ENCODE assay signal across 1 cellular context in the genomic region with DNA sequence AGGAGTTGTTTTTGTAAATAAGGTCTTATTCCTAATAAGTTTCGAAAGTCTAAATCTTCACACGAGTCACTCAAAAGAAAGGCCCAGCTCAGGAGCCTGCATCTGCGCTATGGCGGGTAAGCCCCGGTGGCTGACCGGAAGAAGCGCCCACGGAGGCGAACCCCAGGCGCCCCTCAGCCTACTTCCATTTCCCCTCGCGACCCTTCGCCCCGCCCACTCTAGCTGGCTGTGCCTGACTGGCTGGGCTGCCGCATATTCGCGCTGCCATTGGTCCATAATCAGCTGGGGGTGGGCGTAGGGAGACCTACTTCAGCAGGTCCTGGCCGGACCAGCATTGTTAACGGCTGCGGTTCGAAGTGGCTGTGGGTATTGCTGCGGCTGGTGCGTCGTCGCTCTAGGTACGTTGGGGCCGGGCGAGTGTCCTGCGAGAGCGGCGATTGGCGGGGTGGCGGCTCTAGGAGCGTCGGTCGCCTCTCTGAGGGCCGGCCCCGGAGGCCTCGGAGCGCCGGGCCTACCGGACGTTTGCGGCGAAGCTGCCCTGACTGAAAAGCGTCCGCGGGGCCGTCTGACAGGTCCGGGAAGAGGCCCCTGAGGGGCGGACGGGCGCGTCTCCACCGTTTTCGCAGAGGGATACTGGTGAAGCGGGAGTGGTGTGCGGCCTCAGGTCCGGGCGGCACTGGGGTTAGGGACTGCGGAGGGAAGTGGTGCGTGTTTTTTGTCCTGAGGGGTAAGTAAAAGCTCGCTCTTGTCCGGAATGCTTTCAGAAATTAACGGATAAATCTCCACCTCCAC.
TF ChIP-seq lines count a peak whose summit lies in the region.

A gene with protein sequence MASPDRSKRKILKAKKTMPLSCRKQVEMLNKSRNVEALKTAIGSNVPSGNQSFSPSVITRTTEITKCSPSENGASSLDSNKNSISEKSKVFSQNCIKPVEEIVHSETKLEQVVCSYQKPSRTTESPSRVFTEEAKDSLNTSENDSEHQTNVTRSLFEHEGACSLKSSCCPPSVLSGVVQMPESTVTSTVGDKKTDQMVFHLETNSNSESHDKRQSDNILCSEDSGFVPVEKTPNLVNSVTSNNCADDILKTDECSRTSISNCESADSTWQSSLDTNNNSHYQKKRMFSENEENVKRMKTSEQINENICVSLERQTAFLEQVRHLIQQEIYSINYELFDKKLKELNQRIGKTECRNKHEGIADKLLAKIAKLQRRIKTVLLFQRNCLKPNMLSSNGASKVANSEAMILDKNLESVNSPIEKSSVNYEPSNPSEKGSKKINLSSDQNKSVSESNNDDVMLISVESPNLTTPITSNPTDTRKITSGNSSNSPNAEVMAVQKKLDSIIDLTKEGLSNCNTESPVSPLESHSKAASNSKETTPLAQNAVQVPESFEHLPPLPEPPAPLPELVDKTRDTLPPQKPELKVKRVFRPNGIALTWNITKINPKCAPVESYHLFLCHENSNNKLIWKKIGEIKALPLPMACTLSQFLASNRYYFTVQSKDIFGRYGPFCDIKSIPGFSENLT (plus strand): TSS at position 337 of the 792 bp plus-strand sequence. CDS start 44,560 bp downstream, outside the sequence.

TF ChIP-seq in K562, 482 proteins besides CTCF, POLR2A, EP300 and RAD21 (continued from another document and continues in another):
- TF ChIP-seq, protein P1, sequence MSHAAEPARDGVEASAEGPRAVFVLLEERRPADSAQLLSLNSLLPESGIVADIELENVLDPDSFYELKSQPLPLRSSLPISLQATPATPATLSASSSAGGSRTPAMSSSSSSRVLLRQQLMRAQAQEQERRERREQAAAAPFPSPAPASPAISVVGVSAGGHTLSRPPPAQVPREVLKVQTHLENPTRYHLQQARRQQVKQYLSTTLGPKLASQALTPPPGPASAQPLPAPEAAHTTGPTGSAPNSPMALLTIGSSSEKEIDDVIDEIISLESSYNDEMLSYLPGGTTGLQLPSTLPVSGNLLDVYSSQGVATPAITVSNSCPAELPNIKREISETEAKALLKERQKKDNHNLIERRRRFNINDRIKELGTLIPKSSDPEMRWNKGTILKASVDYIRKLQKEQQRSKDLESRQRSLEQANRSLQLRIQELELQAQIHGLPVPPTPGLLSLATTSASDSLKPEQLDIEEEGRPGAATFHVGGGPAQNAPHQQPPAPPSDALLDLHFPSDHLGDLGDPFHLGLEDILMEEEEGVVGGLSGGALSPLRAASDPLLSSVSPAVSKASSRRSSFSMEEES (CRISPR knock-in tag; IDR thresholded peaks at IDR 0.05), result no peak
- no peak for TF ChIP-seq SNIP1 (IDR thresholded peaks at IDR 0.05; ENCODE audit: low read depth)
- TF ChIP-seq POLR3G (IDR thresholded peaks at IDR 0.05; ENCODE audit: extremely low read depth, insufficient read length, insufficient replicate concordance), result no peak
- peak; percentile 81 for TF ChIP-seq NFIC (IDR thresholded peaks at IDR 0.05)
- TF ChIP-seq NFE2L1 (tag; IDR thresholded peaks at IDR 0.05; ENCODE audit: borderline replicate concordance, low read depth), result no peak
- TF ChIP-seq ZNF830 (CRISPR knock-in tag; IDR thresholded peaks at IDR 0.05), result no peak
- peak; percentile 81 for TF ChIP-seq ESRRA (IDR thresholded peaks at IDR 0.05; ENCODE audit: borderline replicate concordance, low read depth)
- TF ChIP-seq KLF13 (tag; IDR thresholded peaks at IDR 0.05; ENCODE audit: borderline replicate concordance, low read depth), result no peak
- TF ChIP-seq ZNF699 (CRISPR knock-in tag; IDR thresholded peaks at IDR 0.05; ENCODE audit: insufficient replicate concordance), result no peak
- peak; percentile 97 for TF ChIP-seq KDM5B (IDR thresholded peaks at IDR 0.05; ENCODE audit: insufficient replicate concordance, low read depth, low read length)
- TF ChIP-seq, protein P2, sequence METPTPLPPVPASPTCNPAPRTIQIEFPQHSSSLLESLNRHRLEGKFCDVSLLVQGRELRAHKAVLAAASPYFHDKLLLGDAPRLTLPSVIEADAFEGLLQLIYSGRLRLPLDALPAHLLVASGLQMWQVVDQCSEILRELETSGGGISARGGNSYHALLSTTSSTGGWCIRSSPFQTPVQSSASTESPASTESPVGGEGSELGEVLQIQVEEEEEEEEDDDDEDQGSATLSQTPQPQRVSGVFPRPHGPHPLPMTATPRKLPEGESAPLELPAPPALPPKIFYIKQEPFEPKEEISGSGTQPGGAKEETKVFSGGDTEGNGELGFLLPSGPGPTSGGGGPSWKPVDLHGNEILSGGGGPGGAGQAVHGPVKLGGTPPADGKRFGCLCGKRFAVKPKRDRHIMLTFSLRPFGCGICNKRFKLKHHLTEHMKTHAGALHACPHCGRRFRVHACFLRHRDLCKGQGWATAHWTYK (CRISPR knock-in tag; IDR thresholded peaks at IDR 0.05), result peak; percentile 69; the same call in 1 of the 2 replicates
- peak in 1 of 2 experiments; percentile 49; a peak in 1 of 4 replicates for TF ChIP-seq SRF (CRISPR knock-in tag; IDR thresholded peaks at IDR 0.05)
- no peak for TF ChIP-seq ATF1 (CRISPR knock-in tag; IDR thresholded peaks at IDR 0.05)
- TF ChIP-seq ATF1 (tag; IDR thresholded peaks at IDR 0.05), result peak; percentile 91
- TF ChIP-seq, protein P3, sequence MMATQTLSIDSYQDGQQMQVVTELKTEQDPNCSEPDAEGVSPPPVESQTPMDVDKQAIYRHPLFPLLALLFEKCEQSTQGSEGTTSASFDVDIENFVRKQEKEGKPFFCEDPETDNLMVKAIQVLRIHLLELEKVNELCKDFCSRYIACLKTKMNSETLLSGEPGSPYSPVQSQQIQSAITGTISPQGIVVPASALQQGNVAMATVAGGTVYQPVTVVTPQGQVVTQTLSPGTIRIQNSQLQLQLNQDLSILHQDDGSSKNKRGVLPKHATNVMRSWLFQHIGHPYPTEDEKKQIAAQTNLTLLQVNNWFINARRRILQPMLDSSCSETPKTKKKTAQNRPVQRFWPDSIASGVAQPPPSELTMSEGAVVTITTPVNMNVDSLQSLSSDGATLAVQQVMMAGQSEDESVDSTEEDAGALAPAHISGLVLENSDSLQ (IDR thresholded peaks at IDR 0.05), result peak; percentile 52; the same call in 1 of the 2 replicates
- TF ChIP-seq THRAP3 (IDR thresholded peaks at IDR 0.05; ENCODE audit: borderline replicate concordance), result no peak
- no peak for TF ChIP-seq NFE2 (IDR thresholded peaks at IDR 0.05; ENCODE audit: low read depth)
- no peak for TF ChIP-seq MIER1 (IDR thresholded peaks at IDR 0.05; ENCODE audit: low read depth)
- TF ChIP-seq HDAC1 (IDR thresholded peaks at IDR 0.05), result peak in 1 of 2 experiments; percentile 77; a peak in 2 of 4 replicates
- no peak; the same call in 1 of the 2 replicates for TF ChIP-seq GTF2A2 (tag; IDR thresholded peaks at IDR 0.05)
- TF ChIP-seq, protein P4, sequence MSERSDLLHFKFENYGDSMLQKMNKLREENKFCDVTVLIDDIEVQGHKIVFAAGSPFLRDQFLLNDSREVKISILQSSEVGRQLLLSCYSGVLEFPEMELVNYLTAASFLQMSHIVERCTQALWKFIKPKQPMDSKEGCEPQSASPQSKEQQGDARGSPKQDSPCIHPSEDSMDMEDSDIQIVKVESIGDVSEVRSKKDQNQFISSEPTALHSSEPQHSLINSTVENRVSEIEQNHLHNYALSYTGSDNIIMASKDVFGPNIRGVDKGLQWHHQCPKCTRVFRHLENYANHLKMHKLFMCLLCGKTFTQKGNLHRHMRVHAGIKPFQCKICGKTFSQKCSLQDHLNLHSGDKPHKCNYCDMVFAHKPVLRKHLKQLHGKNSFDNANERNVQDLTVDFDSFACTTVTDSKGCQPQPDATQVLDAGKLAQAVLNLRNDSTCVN (CRISPR knock-in tag; IDR thresholded peaks at IDR 0.05), result no peak
- no peak for TF ChIP-seq ZNF197 (CRISPR knock-in tag; IDR thresholded peaks at IDR 0.05; ENCODE audit: low read depth)
- TF ChIP-seq MYBL2 (IDR thresholded peaks at IDR 0.05; ENCODE audit: low read depth), result peak; percentile 97
- TF ChIP-seq MYBL2 (CRISPR knock-in tag; IDR thresholded peaks at IDR 0.05; ENCODE audit: borderline replicate concordance), result peak; percentile 92; the same call in 1 of the 2 replicates
- TF ChIP-seq HDAC8 (tag; IDR thresholded peaks at IDR 0.05), result no peak
- no peak for TF ChIP-seq RCOR1 (IDR thresholded peaks at IDR 0.05; ENCODE audit: borderline replicate concordance in 1 of 2, low read depth in 2 of 2, low read length in 2 of 2)
- TF ChIP-seq ZNF717 (CRISPR knock-in tag; IDR thresholded peaks at IDR 0.05), result no peak
- TF ChIP-seq KLF10 (CRISPR knock-in tag; IDR thresholded peaks at IDR 0.05), result no peak
- TF ChIP-seq, protein P5, sequence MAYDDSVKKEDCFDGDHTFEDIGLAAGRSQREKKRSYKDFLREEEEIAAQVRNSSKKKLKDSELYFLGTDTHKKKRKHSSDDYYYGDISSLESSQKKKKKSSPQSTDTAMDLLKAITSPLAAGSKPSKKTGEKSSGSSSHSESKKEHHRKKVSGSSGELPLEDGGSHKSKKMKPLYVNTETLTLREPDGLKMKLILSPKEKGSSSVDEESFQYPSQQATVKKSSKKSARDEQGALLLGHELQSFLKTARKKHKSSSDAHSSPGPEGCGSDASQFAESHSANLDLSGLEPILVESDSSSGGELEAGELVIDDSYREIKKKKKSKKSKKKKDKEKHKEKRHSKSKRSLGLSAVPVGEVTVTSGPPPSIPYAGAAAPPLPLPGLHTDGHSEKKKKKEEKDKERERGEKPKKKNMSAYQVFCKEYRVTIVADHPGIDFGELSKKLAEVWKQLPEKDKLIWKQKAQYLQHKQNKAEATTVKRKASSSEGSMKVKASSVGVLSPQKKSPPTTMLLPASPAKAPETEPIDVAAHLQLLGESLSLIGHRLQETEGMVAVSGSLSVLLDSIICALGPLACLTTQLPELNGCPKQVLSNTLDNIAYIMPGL (CRISPR knock-in tag; IDR thresholded peaks at IDR 0.05), result 0 out of 2 replicates have a peak, but pooled peaks have one; percentile 31
- TF ChIP-seq PTTG1 (tag; IDR thresholded peaks at IDR 0.05; ENCODE audit: low read depth), result no peak
- TF ChIP-seq MYC (IDR thresholded peaks at IDR 0.05; ENCODE audit: low read depth, low read length), result peak; percentile 58; the same call in 1 of the 2 replicates
- TF ChIP-seq MYC (CRISPR knock-in tag; IDR thresholded peaks at IDR 0.05; ENCODE audit: borderline replicate concordance, low read depth), result peak; percentile 48; the same call in 1 of the 2 replicates
- TF ChIP-seq CBX5 (IDR thresholded peaks at IDR 0.05; ENCODE audit: borderline replicate concordance, low read depth), result peak; percentile 90
- peak; percentile 43; the same call in 1 of the 2 replicates for TF ChIP-seq PHF21A (IDR thresholded peaks at IDR 0.05; ENCODE audit: borderline replicate concordance, low read depth)
- TF ChIP-seq, protein P6, sequence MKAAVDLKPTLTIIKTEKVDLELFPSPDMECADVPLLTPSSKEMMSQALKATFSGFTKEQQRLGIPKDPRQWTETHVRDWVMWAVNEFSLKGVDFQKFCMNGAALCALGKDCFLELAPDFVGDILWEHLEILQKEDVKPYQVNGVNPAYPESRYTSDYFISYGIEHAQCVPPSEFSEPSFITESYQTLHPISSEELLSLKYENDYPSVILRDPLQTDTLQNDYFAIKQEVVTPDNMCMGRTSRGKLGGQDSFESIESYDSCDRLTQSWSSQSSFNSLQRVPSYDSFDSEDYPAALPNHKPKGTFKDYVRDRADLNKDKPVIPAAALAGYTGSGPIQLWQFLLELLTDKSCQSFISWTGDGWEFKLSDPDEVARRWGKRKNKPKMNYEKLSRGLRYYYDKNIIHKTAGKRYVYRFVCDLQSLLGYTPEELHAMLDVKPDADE (conservative IDR thresholded peaks at IDR 0.05; ENCODE audit: control insufficient read depth, low read depth, low read length), result no peak; the same call in 1 of the 2 replicates
- TF ChIP-seq WHSC1 (IDR thresholded peaks at IDR 0.05; ENCODE audit: low read length), result no peak
- no peak for TF ChIP-seq ZEB2 (IDR thresholded peaks at IDR 0.05)
- TF ChIP-seq ZNF436 (CRISPR knock-in tag; IDR thresholded peaks at IDR 0.05), result no peak
- TF ChIP-seq SIX5 (IDR thresholded peaks at IDR 0.05; ENCODE audit: borderline replicate concordance in 1 of 2, insufficient read depth in 1 of 2, low read depth in 1 of 2, low read length in 2 of 2), result no peak
- TF ChIP-seq, protein P7, sequence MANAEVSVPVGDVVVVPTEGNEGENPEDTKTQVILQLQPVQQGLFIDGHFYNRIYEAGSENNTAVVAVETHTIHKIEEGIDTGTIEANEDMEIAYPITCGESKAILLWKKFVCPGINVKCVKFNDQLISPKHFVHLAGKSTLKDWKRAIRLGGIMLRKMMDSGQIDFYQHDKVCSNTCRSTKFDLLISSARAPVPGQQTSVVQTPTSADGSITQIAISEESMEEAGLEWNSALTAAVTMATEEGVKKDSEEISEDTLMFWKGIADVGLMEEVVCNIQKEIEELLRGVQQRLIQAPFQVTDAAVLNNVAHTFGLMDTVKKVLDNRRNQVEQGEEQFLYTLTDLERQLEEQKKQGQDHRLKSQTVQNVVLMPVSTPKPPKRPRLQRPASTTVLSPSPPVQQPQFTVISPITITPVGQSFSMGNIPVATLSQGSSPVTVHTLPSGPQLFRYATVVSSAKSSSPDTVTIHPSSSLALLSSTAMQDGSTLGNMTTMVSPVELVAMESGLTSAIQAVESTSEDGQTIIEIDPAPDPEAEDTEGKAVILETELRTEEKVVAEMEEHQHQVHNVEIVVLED (CRISPR knock-in tag; IDR thresholded peaks at IDR 0.05), result no peak
- no peak for TF ChIP-seq ZNF311 (CRISPR knock-in tag; IDR thresholded peaks at IDR 0.05)
- TF ChIP-seq, protein P8, sequence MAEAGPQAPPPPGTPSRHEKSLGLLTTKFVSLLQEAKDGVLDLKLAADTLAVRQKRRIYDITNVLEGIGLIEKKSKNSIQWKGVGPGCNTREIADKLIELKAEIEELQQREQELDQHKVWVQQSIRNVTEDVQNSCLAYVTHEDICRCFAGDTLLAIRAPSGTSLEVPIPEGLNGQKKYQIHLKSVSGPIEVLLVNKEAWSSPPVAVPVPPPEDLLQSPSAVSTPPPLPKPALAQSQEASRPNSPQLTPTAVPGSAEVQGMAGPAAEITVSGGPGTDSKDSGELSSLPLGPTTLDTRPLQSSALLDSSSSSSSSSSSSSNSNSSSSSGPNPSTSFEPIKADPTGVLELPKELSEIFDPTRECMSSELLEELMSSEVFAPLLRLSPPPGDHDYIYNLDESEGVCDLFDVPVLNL (CRISPR knock-in tag; IDR thresholded peaks at IDR 0.05; ENCODE audit: low read depth), result no peak
- TF ChIP-seq TEAD2 (tag; IDR thresholded peaks at IDR 0.05), result no peak
- TF ChIP-seq, protein P9, sequence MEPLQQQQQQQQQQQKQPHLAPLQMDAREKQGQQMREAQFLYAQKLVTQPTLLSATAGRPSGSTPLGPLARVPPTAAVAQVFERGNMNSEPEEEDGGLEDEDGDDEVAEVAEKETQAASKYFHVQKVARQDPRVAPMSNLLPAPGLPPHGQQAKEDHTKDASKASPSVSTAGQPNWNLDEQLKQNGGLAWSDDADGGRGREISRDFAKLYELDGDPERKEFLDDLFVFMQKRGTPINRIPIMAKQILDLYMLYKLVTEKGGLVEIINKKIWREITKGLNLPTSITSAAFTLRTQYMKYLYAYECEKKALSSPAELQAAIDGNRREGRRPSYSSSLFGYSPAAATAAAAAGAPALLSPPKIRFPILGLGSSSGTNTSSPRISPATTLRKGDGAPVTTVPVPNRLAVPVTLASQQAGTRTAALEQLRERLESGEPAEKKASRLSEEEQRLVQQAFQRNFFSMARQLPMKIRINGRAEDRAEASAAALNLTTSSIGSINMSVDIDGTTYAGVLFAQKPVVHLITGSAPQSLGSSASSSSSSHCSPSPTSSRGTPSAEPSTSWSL (CRISPR knock-in tag; IDR thresholded peaks at IDR 0.05; ENCODE audit: borderline replicate concordance), result no peak
- no peak for TF ChIP-seq HDAC2 (IDR thresholded peaks at IDR 0.05)
